In the genomic region with DNA sequence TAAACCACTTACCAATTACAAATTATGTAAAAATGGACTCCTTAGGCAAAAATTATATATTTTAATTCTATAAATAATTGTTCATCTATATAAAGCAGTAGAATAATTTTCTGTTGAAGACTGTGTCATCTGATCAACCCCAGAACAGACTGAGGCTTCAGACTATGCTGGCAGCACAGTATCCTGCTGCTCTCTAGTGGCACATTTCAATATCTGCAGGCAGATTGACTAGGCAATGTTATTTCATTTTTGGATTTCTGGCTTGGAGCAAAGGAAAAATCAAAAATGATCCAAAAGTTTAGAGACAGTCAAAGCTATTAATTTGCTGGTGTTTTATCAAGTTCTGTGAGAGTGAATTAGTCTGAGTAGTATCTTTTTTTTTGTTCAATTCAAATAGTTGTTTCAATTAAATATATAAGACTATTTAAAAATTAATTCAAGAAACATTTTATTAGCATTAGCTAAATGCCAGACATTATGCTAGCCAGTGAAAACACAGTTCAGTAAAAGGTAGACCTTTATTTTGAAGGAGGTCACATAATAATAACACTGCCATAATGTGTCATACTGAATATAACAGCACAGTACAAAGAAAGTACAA, we compare ENCODE assay signal across 9 cellular contexts. TPM values are rescaled to one million over a fixed set of nuclear protein-coding genes. Genes with fewer than 3 reads are reported as not detected.
A peak's percentile ranks its signal among the peaks of the same experiment; 100 is the strongest.
DNase-seq lines count a peak whose midpoint lies in the region; ATAC-seq and TF ChIP-seq lines count a peak whose summit lies in the region.
"Had no signal": no experiment of that assay in that cellular context is flagged by ENCODE, and none has a peak within 500 bp of the region (broad histone marks: within the 10 kb centered on the region; RNA-seq: fewer than 3 reads in every experiment).

No MANE protein-coding gene starts in this region.

- TF ChIP-seq POLR2A in gastroesophageal sphincter (IDR thresholded peaks at IDR 0.05) (no peak), sigmoid colon (IDR thresholded peaks at IDR 0.05) (no peak)

- no peaks in the 10 kb centered on the region for H3K4me1 Mint-ChIP-seq in activated CD4-positive, alpha-beta T cell treated with anti-CD3 and anti-CD28 coated beads, Interleukin-2, amount 10 ng/mL, durations not matched to agents 7 days and 5 days

- intact Hi-C loops in sigmoid colon (cut with DNase I), result no loop called here

- TF ChIP-seq EP300 in gastroesophageal sphincter (IDR thresholded peaks at IDR 0.05) (no peak), sigmoid colon (IDR thresholded peaks at IDR 0.05) (no peak)

- no peaks in the 10 kb centered on the region for H3K36me3 Mint-ChIP-seq in activated CD4-positive, alpha-beta T cell treated with anti-CD3 and anti-CD28 coated beads, Interleukin-2, amount 10 ng/mL, durations not matched to agents 7 days and 5 days (ENCODE audit: low read depth)

- TF ChIP-seq CTCF in AG09309 (IDR thresholded peaks at IDR 0.05; ENCODE audit: control insufficient read depth, insufficient read depth, low read depth, low read length, missing control alignments) (peak; percentile 36), GM12864 (IDR thresholded peaks at IDR 0.05; ENCODE audit: low read depth, low read length, missing control alignments) (peak; percentile 67), HFF-Myc (IDR thresholded peaks at IDR 0.05; ENCODE audit: low read depth, low read length, missing control alignments) (peak; percentile 52), gastroesophageal sphincter (IDR thresholded peaks at IDR 0.05) (peak; percentile 9 to 63 (median 42)), sigmoid colon (IDR thresholded peaks at IDR 0.05) (peak in 3 of 4 experiments; percentile 39 to 56 (median 53))

- no peak overlapping the region for H3K27ac ChIP-seq in gastroesophageal sphincter
- no peak overlapping the region for H3K27ac ChIP-seq in sigmoid colon

- H3K36me3 ChIP-seq in gastroesophageal sphincter (no peaks in the 10 kb centered on the region), sigmoid colon (no peaks in the 10 kb centered on the region)

- ATAC-seq in gastroesophageal sphincter, result no peak

- H3K27me3 Mint-ChIP-seq in activated CD4-positive, alpha-beta T cell treated with anti-CD3 and anti-CD28 coated beads, Interleukin-2, amount 10 ng/mL, durations not matched to agents 7 days and 5 days, result no peaks in the 10 kb centered on the region

- H3K27ac Mint-ChIP-seq in activated CD4-positive, alpha-beta T cell treated with anti-CD3 and anti-CD28 coated beads, Interleukin-2, amount 10 ng/mL, durations not matched to agents 7 days and 5 days, result no peak overlapping the region

- H3K27me3 ChIP-seq in gastroesophageal sphincter, result no peaks in the 10 kb centered on the region
- H3K27me3 ChIP-seq in sigmoid colon, result no peaks in the 10 kb centered on the region

- POLR2A ChIA-PET in activated CD4-positive, alpha-beta T cell treated with anti-CD3 and anti-CD28 coated beads, Interleukin-2, amount 10 ng/mL, durations not matched to agents 7 days and 5 days (lab: Charles Lee), result no interaction called here

- DNase-seq in AG09309 (ENCODE audit: low read depth) (no peak), GM12864 (ENCODE audit: low read depth) (peak; percentile 2), HFF-Myc (ENCODE audit: extremely low read depth, low read depth) (peak; percentile 4), NCI-H1105 treated with DMSO at 0.1 percent for 48 hours (lab: John Stamatoyannopoulos, UW) (peak; percentile 34), sigmoid colon (no peak), GOT3 (lab: John Stamatoyannopoulos, UW) (no peak)
- DNase-seq in activated CD4-positive, alpha-beta T cell treated with anti-CD3 and anti-CD28 coated beads, Interleukin-2, amount 10 ng/mL, durations not matched to agents 7 days and 5 days, result peak; percentile 33

- no peak overlapping the region for H3K4me3 Mint-ChIP-seq in activated CD4-positive, alpha-beta T cell treated with anti-CD3 and anti-CD28 coated beads, Interleukin-2, amount 10 ng/mL, durations not matched to agents 7 days and 5 days

- H3K4me3 ChIP-seq in AG09309 (ENCODE audit: control insufficient read depth, low read depth, low read length) (no peak overlapping the region), GM12864 (ENCODE audit: low read depth, low read length) (no peak overlapping the region), HFF-Myc (replicated peaks; ENCODE audit: low read depth, low read length) (no peak overlapping the region), gastroesophageal sphincter (no peak overlapping the region), sigmoid colon (no peak overlapping the region)

- no peaks in the 10 kb centered on the region for H3K9me3 ChIP-seq in gastroesophageal sphincter
- peaks cover 0 to 7% (median 0%) of the 10 kb centered on the region in 4 donors for H3K9me3 ChIP-seq in sigmoid colon

- CTCF ChIA-PET in activated CD4-positive, alpha-beta T cell treated with anti-CD3 and anti-CD28 coated beads, Interleukin-2, amount 10 ng/mL, durations not matched to agents 7 days and 5 days (lab: Charles Lee), result interaction anchor here (0.6 kb wide), 1 partner anchor 1003 kb away, joined by 3 read pairs; no protein-coding TSS in a partner anchor

- H3K9me3 Mint-ChIP-seq in activated CD4-positive, alpha-beta T cell treated with anti-CD3 and anti-CD28 coated beads, Interleukin-2, amount 10 ng/mL, durations not matched to agents 7 days and 5 days, result no peaks in the 10 kb centered on the region

- no peaks in the 10 kb centered on the region for H3K4me1 ChIP-seq in gastroesophageal sphincter
- H3K4me1 ChIP-seq in sigmoid colon, result no peaks in the 10 kb centered on the region

RNA-seq across cellular contexts. Expression of gene SULT1E1, which starts 21.3 kb away (rescaled TPM):
- total RNA-seq in activated CD4-positive, alpha-beta T cell treated with anti-CD3 and anti-CD28 coated beads, Interleukin-2, amount 10 ng/mL, durations not matched to agents 7 days and 5 days, result not detected
- total RNA-seq in gastroesophageal sphincter, result not detected
- total RNA-seq in sigmoid colon, result not detected
- polyA plus RNA-seq in sigmoid colon, result under 1 TPM in 1 of 3 donors, not detected in 2; 0.69 TPM
- total RNA-seq: mononuclear cell had no signal

RNA-seq across cellular contexts. Expression of gene CSN1S1, which starts 49.6 kb away (rescaled TPM):
- not detected for total RNA-seq in activated CD4-positive, alpha-beta T cell treated with anti-CD3 and anti-CD28 coated beads, Interleukin-2, amount 10 ng/mL, durations not matched to agents 7 days and 5 days
- not detected for total RNA-seq in gastroesophageal sphincter
- not detected for total RNA-seq in sigmoid colon
- polyA plus RNA-seq in sigmoid colon, result under 1 TPM in 1 of 3 donors, not detected in 2; 0.20 TPM
- total RNA-seq: mononuclear cell had no signal

Comparison
In these comparisons a context has a peak if more than half of its experiments do, and no peak if none do; other contexts are left out.
1. DNase-seq: peak in GM12864 (single experiment), HFF-Myc (single experiment), NCI-H1105 treated with DMSO at 0.1 percent for 48 hours (single experiment) and activated CD4-positive, alpha-beta T cell treated with anti-CD3 and anti-CD28 coated beads, Interleukin-2, amount 10 ng/mL, durations not matched to agents 7 days and 5 days (single experiment); none in AG09309 (single experiment), sigmoid colon (single experiment) and GOT3 (single experiment).
2. Peak in every context shown above with its lines, with median percentiles within 50 percentile points of each other: CTCF ChIP-seq.